10 cellular contexts compared by ENCODE assay signal in the genomic region with DNA sequence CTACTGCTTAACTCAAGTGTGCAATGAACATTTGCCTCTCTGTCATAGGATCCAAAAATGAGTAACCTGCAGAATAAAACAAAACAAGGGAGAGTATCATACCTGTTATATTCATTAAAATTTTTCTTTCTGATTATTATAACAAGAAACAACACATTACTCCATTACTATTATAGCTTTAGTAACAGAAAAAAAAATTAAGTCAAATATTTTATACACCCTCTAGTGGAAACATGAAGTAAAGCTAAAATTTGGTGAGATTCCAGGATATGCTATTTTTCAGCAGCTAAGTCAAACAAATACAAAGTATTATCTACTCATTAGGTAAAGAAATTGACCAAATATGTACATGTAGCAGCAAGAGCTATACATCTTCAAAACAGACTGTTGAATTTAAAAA. TPM values are rescaled to one million over a fixed set of nuclear protein-coding genes. Genes with fewer than 3 reads are reported as not detected.
DNase-seq lines count a peak whose midpoint lies in the region; FAIRE-seq and TF ChIP-seq lines count a peak whose summit lies in the region.
"Had no signal": no experiment of that assay in that cellular context is flagged by ENCODE, and none has a peak within 500 bp of the region (broad histone marks: within the 10 kb centered on the region; RNA-seq: fewer than 3 reads in every experiment).

No MANE protein-coding gene starts in this region.

- no peaks in the 10 kb centered on the region for H3K27me3 Mint-ChIP-seq in progenitor cell of endocrine pancreas

- H3K4me3 Mint-ChIP-seq in progenitor cell of endocrine pancreas (ENCODE audit: low read depth): no peak overlapping the region
- H3K4me3 Mint-ChIP-seq: T-helper 1 cell treated with Interleukin-12 subunit alpha and Interleukin-12 subunit beta and Interleukin-4 antibody, amounts not matched to agents 30 μg/mL and 1 μg/mL, for 36 hours had no signal

- peak; percentile 90 for FAIRE-seq in endometrium (lab: Jason Lieb, UNC)

- DNase-seq in NCI-H146 (lab: John Stamatoyannopoulos, UW) (peak; percentile 4), NCI-H146 treated with DMSO at 0.1 percent for 48 hours (lab: John Stamatoyannopoulos, UW; ENCODE audit: unreplicated experiment) (no peak), NB4 (ENCODE audit: low read depth) (no peak), progenitor cell of endocrine pancreas (ENCODE audit: low spot score, unreplicated experiment) (no peak), glomerular visceral epithelial cell (ENCODE audit: extremely low spot score) (no peak), OCI-M1 (lab: John Stamatoyannopoulos, UW) (no peak)
- no peak for DNase-seq in activated T-cell treated with anti-CD3 and anti-CD28 coated beads, Interleukin-2, amount 50 U/mL, for 1 hour
- DNase-seq: NCI-H1092 treated with DMSO at 0.1 percent for 48 hours had no signal

- peaks cover 2% of the 10 kb centered on the region for H3K4me1 Mint-ChIP-seq in progenitor cell of endocrine pancreas (ENCODE audit: low read depth)

- H3K27ac Mint-ChIP-seq in progenitor cell of endocrine pancreas: no peak overlapping the region
- H3K27ac Mint-ChIP-seq: T-helper 1 cell treated with Interleukin-12 subunit alpha and Interleukin-12 subunit beta and Interleukin-4 antibody, amounts not matched to agents 30 μg/mL and 1 μg/mL, for 36 hours had no signal

- TF ChIP-seq POLR2A in NB4 (IDR thresholded peaks at IDR 0.05; ENCODE audit: extremely low read depth, insufficient read length): no peak

- H3K9me3 Mint-ChIP-seq in progenitor cell of endocrine pancreas (ENCODE audit: low read depth): no peaks in the 10 kb centered on the region
- H3K9me3 Mint-ChIP-seq: T-helper 1 cell treated with Interleukin-12 subunit alpha and Interleukin-12 subunit beta and Interleukin-4 antibody, amounts not matched to agents 30 μg/mL and 1 μg/mL, for 36 hours had no signal

- H3K36me3 Mint-ChIP-seq in progenitor cell of endocrine pancreas (ENCODE audit: insufficient read depth): no peaks in the 10 kb centered on the region

- TF ChIP-seq CTCF in NB4 (IDR thresholded peaks at IDR 0.05; ENCODE audit: low read depth, low read length): peak; percentile 4
- TF ChIP-seq CTCF in progenitor cell of endocrine pancreas (IDR thresholded peaks at IDR 0.05; ENCODE audit: unreplicated experiment): peak; percentile 48

- no peak overlapping the region for H3K4me3 ChIP-seq in NB4 (ENCODE audit: low read depth, low read length)

RNA-seq across cellular contexts. Expression of a gene that starts 56.3 kb away (rescaled TPM):
- 28.6 and 30.9 TPM in 2 replicates for total RNA-seq in progenitor cell of endocrine pancreas
